14 cellular contexts compared by ENCODE assay signal in the genomic region with DNA sequence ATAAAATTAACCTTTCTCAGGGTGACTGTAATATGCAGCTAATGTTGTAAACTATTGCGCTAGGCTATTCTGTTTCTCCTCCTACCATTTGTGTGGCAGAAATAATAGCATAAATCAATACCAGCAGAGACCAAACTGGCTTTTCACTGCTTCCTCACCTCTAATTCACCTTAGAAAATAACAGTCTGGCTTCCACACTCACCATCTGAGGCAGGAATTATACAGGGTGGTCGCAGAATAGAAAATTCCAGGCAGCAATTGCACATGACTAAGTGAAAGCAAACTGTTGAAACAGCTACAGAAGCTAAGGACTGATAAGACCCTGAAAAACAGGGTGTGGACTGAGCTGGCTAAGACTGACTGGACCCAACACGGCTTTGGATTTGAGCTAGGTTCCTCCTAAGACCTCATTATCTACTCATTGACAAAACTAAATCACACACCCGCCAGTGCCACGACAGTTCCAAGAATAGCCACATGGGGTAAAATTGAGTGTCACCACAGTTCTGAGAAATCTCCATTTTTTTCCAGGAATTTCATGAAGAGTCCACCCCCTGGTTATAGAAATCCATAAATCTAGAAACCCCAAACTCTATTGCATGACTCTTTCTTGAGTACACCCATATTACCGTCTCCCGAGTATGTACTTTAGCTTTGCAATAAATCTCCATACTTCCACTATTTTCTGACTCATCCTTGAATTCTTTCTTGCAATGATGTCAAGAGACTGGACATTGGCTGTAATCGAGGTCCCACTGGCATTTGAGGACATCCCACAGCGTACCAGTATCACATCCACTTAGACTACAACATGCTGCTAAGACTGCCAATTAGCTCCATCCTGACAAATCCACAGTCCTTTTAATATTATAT.
DNase-seq lines count a peak whose midpoint lies in the region; ATAC-seq, FAIRE-seq and TF ChIP-seq lines count a peak whose summit lies in the region.
"Had no signal": no experiment of that assay in that cellular context is flagged by ENCODE, and none has a peak within 500 bp of the region (broad histone marks: within the 10 kb centered on the region; RNA-seq: fewer than 3 reads in every experiment).

No MANE protein-coding gene starts in this region.

- DNase-seq in AG10803 (ENCODE audit: low read depth): peak; percentile 74
- no peak for DNase-seq in H54 (ENCODE audit: insufficient read length, low spot score)
- no peak for DNase-seq in glutamatergic neuron
- no peak for DNase-seq in DMS114 treated with DMSO at 0.1 percent for 48 hours (lab: John Stamatoyannopoulos, UW; ENCODE audit: unreplicated experiment)
- no peak for DNase-seq in stimulated activated CD8-positive, alpha-beta memory T cell treated with anti-CD3 and anti-CD28 coated beads, Interleukin-4, amount 100 ng/mL, for 48 hours
- DNase-seq in NCI-H345 (lab: John Stamatoyannopoulos, UW): no peak
- DNase-seq in naive thymus-derived CD8-positive, alpha-beta T cell: no peak
- DNase-seq: activated CD4-positive, alpha-beta T cell treated with anti-CD3 and anti-CD28 coated beads, Interleukin-2, amount 50 U/mL, for 1 hour; activated naive CD4-positive, alpha-beta T cell; C1 segment of cervical spinal cord; cortex of kidney had no signal

- H3K27ac Mint-ChIP-seq in glutamatergic neuron (ENCODE audit: unreplicated experiment): no peak overlapping the region
- no peak overlapping the region for H3K27ac Mint-ChIP-seq in naive thymus-derived CD8-positive, alpha-beta T cell

- TF ChIP-seq POLR2A in H54 (IDR thresholded peaks at IDR 0.05; ENCODE audit: low read depth, low read length): no peak

- H3K4me3 ChIP-seq in AG10803 (ENCODE audit: low read length): peak overlapping the region; percentile 14

- POLR2A ChIA-PET in naive thymus-derived CD8-positive, alpha-beta T cell (lab: Charles Lee): no interaction called here

- peak; percentile 87 for FAIRE-seq in H54 (lab: Jason Lieb, UNC)
- FAIRE-seq: GM12892, urothelium cell line had no signal

- peaks cover 2% of the 10 kb centered on the region for H3K9me3 Mint-ChIP-seq in glutamatergic neuron (ENCODE audit: unreplicated experiment)
- H3K9me3 Mint-ChIP-seq in naive thymus-derived CD8-positive, alpha-beta T cell: no peaks in the 10 kb centered on the region

- peak; percentile 82 for ATAC-seq in SK-N-SH treated with all-trans-retinoic acid at 6 μM for 48 hours
- no peak for ATAC-seq in naive thymus-derived CD8-positive, alpha-beta T cell

- no peaks in the 10 kb centered on the region for H3K27me3 Mint-ChIP-seq in glutamatergic neuron (ENCODE audit: unreplicated experiment)
- peaks cover 2 to 7% (median 5%) of the 10 kb centered on the region in 5 donors for H3K27me3 Mint-ChIP-seq in naive thymus-derived CD8-positive, alpha-beta T cell

- peaks cover 7% of the 10 kb centered on the region for H3K4me1 Mint-ChIP-seq in glutamatergic neuron (ENCODE audit: low read depth, unreplicated experiment)
- H3K4me1 Mint-ChIP-seq in naive thymus-derived CD8-positive, alpha-beta T cell: no peaks in the 10 kb centered on the region

- no peak overlapping the region for H3K4me3 Mint-ChIP-seq in glutamatergic neuron (ENCODE audit: unreplicated experiment)
- H3K4me3 Mint-ChIP-seq in naive thymus-derived CD8-positive, alpha-beta T cell: no peak overlapping the region

- TF ChIP-seq CTCF in AG10803 (conservative IDR thresholded peaks at IDR 0.05; ENCODE audit: low read length) (peak; percentile 36), glutamatergic neuron (IDR thresholded peaks at IDR 0.05; ENCODE audit: partially characterized antibody, unreplicated experiment) (peak; percentile 54)

- no peaks in the 10 kb centered on the region for H3K36me3 Mint-ChIP-seq in glutamatergic neuron (ENCODE audit: unreplicated experiment)
- no peaks in the 10 kb centered on the region for H3K36me3 Mint-ChIP-seq in naive thymus-derived CD8-positive, alpha-beta T cell

TF ChIP-seq in SK-N-SH treated with all-trans-retinoic acid at 6 μM for 48 hours, 23 proteins besides CTCF, POLR2A, EP300 and RAD21:
- TF ChIP-seq ISL1 (CRISPR knock-in tag; IDR thresholded peaks at IDR 0.05) (peak; percentile 39), CSDC2 (CRISPR knock-in tag; IDR thresholded peaks at IDR 0.05) (no peak), PPARA (CRISPR knock-in tag; IDR thresholded peaks at IDR 0.05; ENCODE audit: borderline replicate concordance) (no peak), TOX (CRISPR knock-in tag; IDR thresholded peaks at IDR 0.05; ENCODE audit: borderline replicate concordance) (peak; percentile 71; the same call in 1 of the 2 replicates), ZC3H10 (CRISPR knock-in tag; IDR thresholded peaks at IDR 0.05) (peak; percentile 80; the same call in 1 of the 2 replicates)
TF ChIP-seq in SK-N-SH treated with all-trans-retinoic acid at 6 μM for 48 hours: peak in this region for 3.
